Comparison of ENCODE assay signal across 1 cellular context in genomic region chr7:30027915-30028748, GRCh38.
TF ChIP-seq lines count a peak whose summit lies in the region.

TSS of gene PLEKHA8 (plus strand) at chr7:30028412. CDS start at chr7:30028763, 351 bp downstream.

TF ChIP-seq in GM12878, 131 proteins besides CTCF, POLR2A, EP300 and RAD21 (continued from another document):
- TF ChIP-seq DPF2 (IDR thresholded peaks at IDR 0.05) (peak; percentile 91; the same call in 1 of the 2 replicates), BMI1 (IDR thresholded peaks at IDR 0.05; ENCODE audit: borderline replicate concordance) (no peak), BHLHE40 (IDR thresholded peaks at IDR 0.05; ENCODE audit: borderline replicate concordance in 1 of 2, low read depth in 2 of 2, low read length in 1 of 2) (peak; percentile 41 to 78; a peak in 3 of 4 replicates), CHD1 (IDR thresholded peaks at IDR 0.05; ENCODE audit: low read depth, low read length) (0 out of 2 replicates have a peak, but pooled peaks have one; percentile 48), SP1 (IDR thresholded peaks at IDR 0.05; ENCODE audit: low read depth, low read length) (peak; percentile 99)
